11 cellular contexts compared by ENCODE assay signal in genomic region chr1:25288573-25289101, GRCh38. TPM values are rescaled to one million over a fixed set of nuclear protein-coding genes. Genes with fewer than 3 reads are reported as not detected.
"Had no signal": no experiment of that assay in that cellular context is flagged by ENCODE, and none has a peak within 500 bp of the region (broad histone marks: within the 10 kb centered on the region; RNA-seq: fewer than 3 reads in every experiment).

No MANE protein-coding gene starts in this region.

RNA-seq across cellular contexts. Expression of gene RHD, which starts 16.3 kb away (rescaled TPM):
- total RNA-seq: subcutaneous adipose tissue, suprapubic skin, thoracic aorta, thyroid gland, tibial nerve, transverse colon, upper lobe of right lung, ureter, vagina had no signal
- polyA plus RNA-seq: stomach, urinary bladder had no signal
